In genomic region chrX:1411331-1411730, GRCh38 we compare ENCODE assay signal across 1 cellular context.
TF ChIP-seq lines count a peak whose summit lies in the region.

No MANE protein-coding gene starts in this region.

TF ChIP-seq in GM12878, 131 proteins besides CTCF, POLR2A, EP300 and RAD21:
- TF ChIP-seq FOS (IDR thresholded peaks at IDR 0.05; ENCODE audit: borderline replicate concordance, extremely low read depth, insufficient read length): no peak
- no peak for TF ChIP-seq CBX5 (IDR thresholded peaks at IDR 0.05; ENCODE audit: low read depth)
- TF ChIP-seq, protein P1, sequence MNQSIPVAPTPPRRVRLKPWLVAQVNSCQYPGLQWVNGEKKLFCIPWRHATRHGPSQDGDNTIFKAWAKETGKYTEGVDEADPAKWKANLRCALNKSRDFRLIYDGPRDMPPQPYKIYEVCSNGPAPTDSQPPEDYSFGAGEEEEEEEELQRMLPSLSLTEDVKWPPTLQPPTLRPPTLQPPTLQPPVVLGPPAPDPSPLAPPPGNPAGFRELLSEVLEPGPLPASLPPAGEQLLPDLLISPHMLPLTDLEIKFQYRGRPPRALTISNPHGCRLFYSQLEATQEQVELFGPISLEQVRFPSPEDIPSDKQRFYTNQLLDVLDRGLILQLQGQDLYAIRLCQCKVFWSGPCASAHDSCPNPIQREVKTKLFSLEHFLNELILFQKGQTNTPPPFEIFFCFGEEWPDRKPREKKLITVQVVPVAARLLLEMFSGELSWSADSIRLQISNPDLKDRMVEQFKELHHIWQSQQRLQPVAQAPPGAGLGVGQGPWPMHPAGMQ (IDR thresholded peaks at IDR 0.05; ENCODE audit: borderline replicate concordance): no peak
- TF ChIP-seq IKZF1 (conservative IDR thresholded peaks at IDR 0.05): no peak
- TF ChIP-seq POU2F2 (IDR thresholded peaks at IDR 0.05; ENCODE audit: borderline replicate concordance, low read depth, low read length): no peak
- no peak for TF ChIP-seq POLR2AphosphoS2 (IDR thresholded peaks at IDR 0.05; ENCODE audit: low read depth, low read length)
- TF ChIP-seq YY1 (IDR thresholded peaks at IDR 0.05; ENCODE audit: low read depth, low read length): no peak
- TF ChIP-seq, protein P2, sequence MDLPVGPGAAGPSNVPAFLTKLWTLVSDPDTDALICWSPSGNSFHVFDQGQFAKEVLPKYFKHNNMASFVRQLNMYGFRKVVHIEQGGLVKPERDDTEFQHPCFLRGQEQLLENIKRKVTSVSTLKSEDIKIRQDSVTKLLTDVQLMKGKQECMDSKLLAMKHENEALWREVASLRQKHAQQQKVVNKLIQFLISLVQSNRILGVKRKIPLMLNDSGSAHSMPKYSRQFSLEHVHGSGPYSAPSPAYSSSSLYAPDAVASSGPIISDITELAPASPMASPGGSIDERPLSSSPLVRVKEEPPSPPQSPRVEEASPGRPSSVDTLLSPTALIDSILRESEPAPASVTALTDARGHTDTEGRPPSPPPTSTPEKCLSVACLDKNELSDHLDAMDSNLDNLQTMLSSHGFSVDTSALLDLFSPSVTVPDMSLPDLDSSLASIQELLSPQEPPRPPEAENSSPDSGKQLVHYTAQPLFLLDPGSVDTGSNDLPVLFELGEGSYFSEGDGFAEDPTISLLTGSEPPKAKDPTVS (IDR thresholded peaks at IDR 0.05; ENCODE audit: low read depth, low read length): no peak
- no peak for TF ChIP-seq PBX3 (IDR thresholded peaks at IDR 0.05; ENCODE audit: insufficient replicate concordance, low read depth, low read length)
- no peak for TF ChIP-seq ZNF687 (IDR thresholded peaks at IDR 0.05)
- TF ChIP-seq SKIL (IDR thresholded peaks at IDR 0.05; ENCODE audit: low read depth, poor library complexity, severe bottlenecking): no peak
- no peak for TF ChIP-seq HDAC2 (IDR thresholded peaks at IDR 0.05)
- TF ChIP-seq RELA (IDR thresholded peaks at IDR 0.05; ENCODE audit: borderline replicate concordance, partially characterized antibody): no peak
